Comparison of ENCODE assay signal across 1 cellular context in genomic region chr11:130088909-130089668, GRCh38.
TF ChIP-seq lines count a peak whose summit lies in the region.

No MANE protein-coding gene starts in this region.

TF ChIP-seq in GM23338, 12 proteins besides CTCF, POLR2A, EP300 and RAD21 (continued from another document):
- TF ChIP-seq, protein P1, sequence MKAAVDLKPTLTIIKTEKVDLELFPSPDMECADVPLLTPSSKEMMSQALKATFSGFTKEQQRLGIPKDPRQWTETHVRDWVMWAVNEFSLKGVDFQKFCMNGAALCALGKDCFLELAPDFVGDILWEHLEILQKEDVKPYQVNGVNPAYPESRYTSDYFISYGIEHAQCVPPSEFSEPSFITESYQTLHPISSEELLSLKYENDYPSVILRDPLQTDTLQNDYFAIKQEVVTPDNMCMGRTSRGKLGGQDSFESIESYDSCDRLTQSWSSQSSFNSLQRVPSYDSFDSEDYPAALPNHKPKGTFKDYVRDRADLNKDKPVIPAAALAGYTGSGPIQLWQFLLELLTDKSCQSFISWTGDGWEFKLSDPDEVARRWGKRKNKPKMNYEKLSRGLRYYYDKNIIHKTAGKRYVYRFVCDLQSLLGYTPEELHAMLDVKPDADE (IDR thresholded peaks at IDR 0.05) = no peak
- TF ChIP-seq JUNB (IDR thresholded peaks at IDR 0.05; ENCODE audit: unreplicated experiment) (no peak), NANOG (IDR thresholded peaks at IDR 0.05; ENCODE audit: borderline replicate concordance) (no peak), EZH2 (IDR thresholded peaks at IDR 0.05; ENCODE audit: low read depth, unreplicated experiment) (no peak), POLR2AphosphoS5 (IDR thresholded peaks at IDR 0.05; ENCODE audit: low read depth) (no peak), ZNF331 (CRISPR knock-in tag; IDR thresholded peaks at IDR 0.05; ENCODE audit: low read depth) (no peak), ZNF114 (CRISPR knock-in tag; IDR thresholded peaks at IDR 0.05) (no peak), CREB1 (CRISPR knock-in tag; IDR thresholded peaks at IDR 0.05; ENCODE audit: low read depth) (no peak)
- TF ChIP-seq, protein P2, sequence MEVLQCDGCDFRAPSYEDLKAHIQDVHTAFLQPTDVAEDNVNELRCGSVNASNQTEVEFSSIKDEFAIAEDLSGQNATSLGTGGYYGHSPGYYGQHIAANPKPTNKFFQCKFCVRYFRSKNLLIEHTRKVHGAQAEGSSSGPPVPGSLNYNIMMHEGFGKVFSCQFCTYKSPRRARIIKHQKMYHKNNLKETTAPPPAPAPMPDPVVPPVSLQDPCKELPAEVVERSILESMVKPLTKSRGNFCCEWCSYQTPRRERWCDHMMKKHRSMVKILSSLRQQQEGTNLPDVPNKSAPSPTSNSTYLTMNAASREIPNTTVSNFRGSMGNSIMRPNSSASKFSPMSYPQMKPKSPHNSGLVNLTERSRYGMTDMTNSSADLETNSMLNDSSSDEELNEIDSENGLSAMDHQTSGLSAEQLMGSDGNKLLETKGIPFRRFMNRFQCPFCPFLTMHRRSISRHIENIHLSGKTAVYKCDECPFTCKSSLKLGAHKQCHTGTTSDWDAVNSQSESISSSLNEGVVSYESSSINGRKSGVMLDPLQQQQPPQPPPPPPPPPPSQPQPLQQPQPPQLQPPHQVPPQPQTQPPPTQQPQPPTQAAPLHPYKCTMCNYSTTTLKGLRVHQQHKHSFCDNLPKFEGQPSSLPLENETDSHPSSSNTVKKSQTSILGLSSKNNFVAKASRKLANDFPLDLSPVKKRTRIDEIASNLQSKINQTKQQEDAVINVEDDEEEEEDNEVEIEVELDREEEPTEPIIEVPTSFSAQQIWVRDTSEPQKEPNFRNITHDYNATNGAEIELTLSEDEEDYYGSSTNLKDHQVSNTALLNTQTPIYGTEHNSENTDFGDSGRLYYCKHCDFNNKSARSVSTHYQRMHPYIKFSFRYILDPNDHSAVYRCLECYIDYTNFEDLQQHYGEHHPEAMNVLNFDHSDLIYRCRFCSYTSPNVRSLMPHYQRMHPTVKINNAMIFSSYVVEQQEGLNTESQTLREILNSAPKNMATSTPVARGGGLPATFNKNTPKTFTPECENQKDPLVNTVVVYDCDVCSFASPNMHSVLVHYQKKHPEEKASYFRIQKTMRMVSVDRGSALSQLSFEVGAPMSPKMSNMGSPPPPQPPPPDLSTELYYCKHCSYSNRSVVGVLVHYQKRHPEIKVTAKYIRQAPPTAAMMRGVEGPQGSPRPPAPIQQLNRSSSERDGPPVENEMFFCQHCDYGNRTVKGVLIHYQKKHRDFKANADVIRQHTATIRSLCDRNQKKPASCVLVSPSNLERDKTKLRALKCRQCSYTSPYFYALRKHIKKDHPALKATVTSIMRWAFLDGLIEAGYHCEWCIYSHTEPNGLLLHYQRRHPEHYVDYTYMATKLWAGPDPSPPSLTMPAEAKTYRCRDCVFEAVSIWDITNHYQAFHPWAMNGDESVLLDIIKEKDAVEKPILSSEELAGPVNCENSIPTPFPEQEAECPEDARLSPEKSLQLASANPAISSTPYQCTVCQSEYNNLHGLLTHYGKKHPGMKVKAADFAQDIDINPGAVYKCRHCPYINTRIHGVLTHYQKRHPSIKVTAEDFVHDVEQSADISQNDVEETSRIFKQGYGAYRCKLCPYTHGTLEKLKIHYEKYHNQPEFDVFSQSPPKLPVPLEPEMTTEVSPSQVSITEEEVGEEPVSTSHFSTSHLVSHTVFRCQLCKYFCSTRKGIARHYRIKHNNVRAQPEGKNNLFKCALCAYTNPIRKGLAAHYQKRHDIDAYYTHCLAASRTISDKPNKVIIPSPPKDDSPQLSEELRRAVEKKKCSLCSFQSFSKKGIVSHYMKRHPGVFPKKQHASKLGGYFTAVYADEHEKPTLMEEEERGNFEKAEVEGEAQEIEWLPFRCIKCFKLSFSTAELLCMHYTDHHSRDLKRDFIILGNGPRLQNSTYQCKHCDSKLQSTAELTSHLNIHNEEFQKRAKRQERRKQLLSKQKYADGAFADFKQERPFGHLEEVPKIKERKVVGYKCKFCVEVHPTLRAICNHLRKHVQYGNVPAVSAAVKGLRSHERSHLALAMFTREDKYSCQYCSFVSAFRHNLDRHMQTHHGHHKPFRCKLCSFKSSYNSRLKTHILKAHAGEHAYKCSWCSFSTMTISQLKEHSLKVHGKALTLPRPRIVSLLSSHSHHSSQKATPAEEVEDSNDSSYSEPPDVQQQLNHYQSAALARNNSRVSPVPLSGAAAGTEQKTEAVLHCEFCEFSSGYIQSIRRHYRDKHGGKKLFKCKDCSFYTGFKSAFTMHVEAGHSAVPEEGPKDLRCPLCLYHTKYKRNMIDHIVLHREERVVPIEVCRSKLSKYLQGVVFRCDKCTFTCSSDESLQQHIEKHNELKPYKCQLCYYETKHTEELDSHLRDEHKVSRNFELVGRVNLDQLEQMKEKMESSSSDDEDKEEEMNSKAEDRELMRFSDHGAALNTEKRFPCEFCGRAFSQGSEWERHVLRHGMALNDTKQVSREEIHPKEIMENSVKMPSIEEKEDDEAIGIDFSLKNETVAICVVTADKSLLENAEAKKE (CRISPR knock-in tag; IDR thresholded peaks at IDR 0.05) = no peak
TF ChIP-seq in GM23338: peak in this region for 0.
